In the genomic region with DNA sequence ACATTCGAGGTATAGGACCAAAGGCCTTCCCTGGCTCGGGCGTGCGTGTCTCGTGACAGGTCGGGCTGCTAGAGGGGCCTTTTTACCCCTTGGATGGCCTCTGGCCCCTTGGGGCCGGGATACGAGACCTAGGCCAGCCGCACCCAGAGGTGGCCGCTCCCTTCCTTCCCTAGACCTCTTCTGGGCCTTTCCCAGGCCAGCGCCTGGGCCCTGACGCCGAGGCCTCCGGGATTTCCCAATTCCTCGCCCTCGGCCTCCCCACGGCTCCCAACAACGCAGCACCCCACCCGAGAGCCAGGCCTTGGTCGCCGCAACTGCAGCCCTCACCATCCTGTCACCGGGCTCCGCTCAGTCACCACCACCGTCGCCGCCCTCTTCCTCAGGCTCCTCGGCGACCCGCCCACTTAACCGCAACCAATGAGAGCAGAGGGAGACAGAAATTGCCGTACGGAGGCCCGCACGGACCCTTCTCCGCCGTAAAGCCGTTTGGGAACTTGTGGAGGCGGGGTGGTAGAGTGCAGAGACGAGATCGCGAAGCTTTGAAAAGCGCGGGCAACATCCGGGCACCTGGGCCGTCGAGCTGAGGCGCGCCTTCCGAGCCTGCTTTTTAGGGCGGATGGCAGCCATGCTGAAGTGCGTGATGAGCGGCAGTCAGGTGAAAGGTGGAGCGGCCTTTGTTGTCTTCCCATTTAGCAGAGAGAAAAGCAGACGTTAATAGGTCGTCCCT, we compare ENCODE assay signal across 8 cellular contexts. TPM values are rescaled to one million over a fixed set of nuclear protein-coding genes. Genes with fewer than 3 reads are reported as not detected.
DNase-seq lines count a peak whose midpoint lies in the region; ATAC-seq and TF ChIP-seq lines count a peak whose summit lies in the region.

Gene RAD9B (plus strand): TSS at position 610 of the 727 bp plus-strand sequence. CDS start 7 bp downstream, at position 617.
Gene VPS29 (minus strand): TSS at position 390 of the 727 bp plus-strand sequence. CDS start 60 bp downstream, at position 330.

- peak within 1 kb of the TSS; percentile 76 to 85 for H3K27ac ChIP-seq in testis

- H3K27ac Mint-ChIP-seq in activated naive CD8-positive, alpha-beta T cell: peak within 1 kb of the TSS; percentile 94

- ATAC-seq in HG02623 (IDR thresholded peaks at IDR 0.05; ENCODE audit: unreplicated experiment) (peak; percentile 82), SK-N-SH treated with all-trans-retinoic acid at 6 μM for 48 hours (peak; percentile 98), omental fat pad (ENCODE audit: low FRiP score) (peak; percentile 99)

- peak; percentile 42 for TF ChIP-seq POLR2A in testis (IDR thresholded peaks at IDR 0.05)

- DNase-seq in GM10266 (ENCODE audit: extremely low spot score) (peak; percentile 87), NCI-H1092 treated with DMSO at 0.1 percent for 48 hours (lab: John Stamatoyannopoulos, UW) (peak; percentile 94), glomerular visceral epithelial cell (ENCODE audit: extremely low spot score) (peak; percentile 97), omental fat pad (ENCODE audit: low spot score) (peak; percentile 95), testis (peak; percentile 99)

- H3K9me3 Mint-ChIP-seq in activated naive CD8-positive, alpha-beta T cell (ENCODE audit: low read depth): no peaks in the 10 kb centered on the region

- H3K9me3 ChIP-seq in testis: no peaks in the 10 kb centered on the region

- intact Hi-C loops in testis (cut with DNase I; ENCODE audit: low total_unique reads): no loop called here

- no peaks in the 10 kb centered on the region for H3K27me3 ChIP-seq in testis

- WGBS in testis, 2 donors: 1 to 3% methylated on average over 46 to 55 of the region's 55 CpGs

- peak within 1 kb of the TSS; percentile 94 for H3K4me3 Mint-ChIP-seq in activated naive CD8-positive, alpha-beta T cell

- no peaks in the 10 kb centered on the region for H3K36me3 ChIP-seq in testis (ENCODE audit: low read depth, missing control alignments)

- H3K4me3 ChIP-seq in testis: peak within 1 kb of the TSS; percentile 86 to 90

- peaks cover 33% of the 10 kb centered on the region for H3K4me1 Mint-ChIP-seq in activated naive CD8-positive, alpha-beta T cell (ENCODE audit: low read depth)

- peaks cover 7% of the 10 kb centered on the region for H3K36me3 Mint-ChIP-seq in activated naive CD8-positive, alpha-beta T cell

- TF ChIP-seq CTCF in GM10266 (IDR thresholded peaks at IDR 0.05; ENCODE audit: control insufficient read depth, insufficient read depth, low read depth, missing control alignments) (no peak), omental fat pad (IDR thresholded peaks at IDR 0.05) (no peak), testis (IDR thresholded peaks at IDR 0.05) (peak in 1 of 3 experiments; percentile 4)

- no peaks in the 10 kb centered on the region for H3K4me1 ChIP-seq in testis

- no peaks in the 10 kb centered on the region for H3K27me3 Mint-ChIP-seq in activated naive CD8-positive, alpha-beta T cell

TF ChIP-seq in SK-N-SH treated with all-trans-retinoic acid at 6 μM for 48 hours, 23 proteins besides CTCF, POLR2A, EP300 and RAD21 (continues in another document):
- 0 out of 2 replicates have a peak, but pooled peaks have one; percentile 60 for TF ChIP-seq SNAI2 (CRISPR knock-in tag; IDR thresholded peaks at IDR 0.05)
- no peak for TF ChIP-seq CSRNP3 (CRISPR knock-in tag; IDR thresholded peaks at IDR 0.05)
- no peak for TF ChIP-seq POU6F1 (CRISPR knock-in tag; IDR thresholded peaks at IDR 0.05; ENCODE audit: borderline replicate concordance, low read depth)
- TF ChIP-seq ZFP30 (CRISPR knock-in tag; IDR thresholded peaks at IDR 0.05): no peak
- TF ChIP-seq ZNF565 (CRISPR knock-in tag; conservative IDR thresholded peaks at IDR 0.05; ENCODE audit: low read depth): peak; percentile 77; the same call in 1 of the 2 replicates
- no peak for TF ChIP-seq TOX (CRISPR knock-in tag; IDR thresholded peaks at IDR 0.05; ENCODE audit: borderline replicate concordance)
- no peak for TF ChIP-seq CREB5 (CRISPR knock-in tag; IDR thresholded peaks at IDR 0.05; ENCODE audit: low read depth)
- no peak for TF ChIP-seq ESRRG (CRISPR knock-in tag; IDR thresholded peaks at IDR 0.05)
- TF ChIP-seq RARB (CRISPR knock-in tag; IDR thresholded peaks at IDR 0.05): no peak
- TF ChIP-seq ZC3H10 (CRISPR knock-in tag; IDR thresholded peaks at IDR 0.05): no peak
- TF ChIP-seq ZFP3 (CRISPR knock-in tag; IDR thresholded peaks at IDR 0.05): peak; percentile 88
- 0 out of 2 replicates have a peak, but pooled peaks have one; percentile 25 for TF ChIP-seq GLIS3 (CRISPR knock-in tag; IDR thresholded peaks at IDR 0.05)
- TF ChIP-seq ZNF8 (CRISPR knock-in tag; IDR thresholded peaks at IDR 0.05): peak; percentile 60; the same call in 1 of the 2 replicates
- TF ChIP-seq CSDC2 (CRISPR knock-in tag; IDR thresholded peaks at IDR 0.05): peak; percentile 90
- TF ChIP-seq BACH2 (CRISPR knock-in tag; IDR thresholded peaks at IDR 0.05; ENCODE audit: borderline replicate concordance): no peak
- TF ChIP-seq PPARA (CRISPR knock-in tag; IDR thresholded peaks at IDR 0.05; ENCODE audit: borderline replicate concordance): no peak; the same call in 1 of the 2 replicates
- TF ChIP-seq ISL1 (CRISPR knock-in tag; IDR thresholded peaks at IDR 0.05): no peak
- TF ChIP-seq, protein P1, sequence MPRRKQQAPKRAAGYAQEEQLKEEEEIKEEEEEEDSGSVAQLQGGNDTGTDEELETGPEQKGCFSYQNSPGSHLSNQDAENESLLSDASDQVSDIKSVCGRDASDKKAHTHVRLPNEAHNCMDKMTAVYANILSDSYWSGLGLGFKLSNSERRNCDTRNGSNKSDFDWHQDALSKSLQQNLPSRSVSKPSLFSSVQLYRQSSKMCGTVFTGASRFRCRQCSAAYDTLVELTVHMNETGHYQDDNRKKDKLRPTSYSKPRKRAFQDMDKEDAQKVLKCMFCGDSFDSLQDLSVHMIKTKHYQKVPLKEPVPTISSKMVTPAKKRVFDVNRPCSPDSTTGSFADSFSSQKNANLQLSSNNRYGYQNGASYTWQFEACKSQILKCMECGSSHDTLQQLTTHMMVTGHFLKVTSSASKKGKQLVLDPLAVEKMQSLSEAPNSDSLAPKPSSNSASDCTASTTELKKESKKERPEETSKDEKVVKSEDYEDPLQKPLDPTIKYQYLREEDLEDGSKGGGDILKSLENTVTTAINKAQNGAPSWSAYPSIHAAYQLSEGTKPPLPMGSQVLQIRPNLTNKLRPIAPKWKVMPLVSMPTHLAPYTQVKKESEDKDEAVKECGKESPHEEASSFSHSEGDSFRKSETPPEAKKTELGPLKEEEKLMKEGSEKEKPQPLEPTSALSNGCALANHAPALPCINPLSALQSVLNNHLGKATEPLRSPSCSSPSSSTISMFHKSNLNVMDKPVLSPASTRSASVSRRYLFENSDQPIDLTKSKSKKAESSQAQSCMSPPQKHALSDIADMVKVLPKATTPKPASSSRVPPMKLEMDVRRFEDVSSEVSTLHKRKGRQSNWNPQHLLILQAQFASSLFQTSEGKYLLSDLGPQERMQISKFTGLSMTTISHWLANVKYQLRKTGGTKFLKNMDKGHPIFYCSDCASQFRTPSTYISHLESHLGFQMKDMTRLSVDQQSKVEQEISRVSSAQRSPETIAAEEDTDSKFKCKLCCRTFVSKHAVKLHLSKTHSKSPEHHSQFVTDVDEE (CRISPR knock-in tag; IDR thresholded peaks at IDR 0.05): peak; percentile 68; the same call in 1 of the 2 replicates
- no peak for TF ChIP-seq TCF4 (CRISPR knock-in tag; IDR thresholded peaks at IDR 0.05; ENCODE audit: borderline replicate concordance)
- TF ChIP-seq ARNTL (CRISPR knock-in tag; IDR thresholded peaks at IDR 0.05; ENCODE audit: borderline replicate concordance, low read depth): no peak

RNA-seq across cellular contexts. Expression of gene RAD9B, which starts in this region (rescaled TPM):
- under 1 TPM in 2 of 4 donors, not detected in 2; 0.31 to 0.60 TPM for total RNA-seq in omental fat pad
- 10 to 100 TPM; 12.8 to 29.1 TPM for total RNA-seq in testis
- polyA plus RNA-seq in testis (ENCODE audit: insufficient read depth, low read depth, low replicate concordance): 21.8 TPM

RNA-seq across cellular contexts. Expression of gene VPS29, which starts in this region (rescaled TPM):
- total RNA-seq in omental fat pad (10 to 100 TPM; 83.5 to 98.8 (median 86.8) TPM), testis (10 to 100 TPM; 66.3 to 74.5 TPM)
- polyA plus RNA-seq in testis (ENCODE audit: insufficient read depth, low read depth, low replicate concordance): 81.9 TPM

Comparison
In these comparisons a context has a peak if more than half of its experiments do, and no peak if none do; other contexts are left out.
1. Peak in every context shown above with its lines: DNase-seq, ATAC-seq, H3K4me3 ChIP-seq and H3K27ac ChIP-seq.
2. RNA of gene RAD9B (total RNA-seq): 12.8 to 29.1 TPM in testis; 0.31 to 0.60 TPM in omental fat pad; every median in the first group is over 4 times any median in the second.